1 cellular context compared by ENCODE assay signal in the genomic region with DNA sequence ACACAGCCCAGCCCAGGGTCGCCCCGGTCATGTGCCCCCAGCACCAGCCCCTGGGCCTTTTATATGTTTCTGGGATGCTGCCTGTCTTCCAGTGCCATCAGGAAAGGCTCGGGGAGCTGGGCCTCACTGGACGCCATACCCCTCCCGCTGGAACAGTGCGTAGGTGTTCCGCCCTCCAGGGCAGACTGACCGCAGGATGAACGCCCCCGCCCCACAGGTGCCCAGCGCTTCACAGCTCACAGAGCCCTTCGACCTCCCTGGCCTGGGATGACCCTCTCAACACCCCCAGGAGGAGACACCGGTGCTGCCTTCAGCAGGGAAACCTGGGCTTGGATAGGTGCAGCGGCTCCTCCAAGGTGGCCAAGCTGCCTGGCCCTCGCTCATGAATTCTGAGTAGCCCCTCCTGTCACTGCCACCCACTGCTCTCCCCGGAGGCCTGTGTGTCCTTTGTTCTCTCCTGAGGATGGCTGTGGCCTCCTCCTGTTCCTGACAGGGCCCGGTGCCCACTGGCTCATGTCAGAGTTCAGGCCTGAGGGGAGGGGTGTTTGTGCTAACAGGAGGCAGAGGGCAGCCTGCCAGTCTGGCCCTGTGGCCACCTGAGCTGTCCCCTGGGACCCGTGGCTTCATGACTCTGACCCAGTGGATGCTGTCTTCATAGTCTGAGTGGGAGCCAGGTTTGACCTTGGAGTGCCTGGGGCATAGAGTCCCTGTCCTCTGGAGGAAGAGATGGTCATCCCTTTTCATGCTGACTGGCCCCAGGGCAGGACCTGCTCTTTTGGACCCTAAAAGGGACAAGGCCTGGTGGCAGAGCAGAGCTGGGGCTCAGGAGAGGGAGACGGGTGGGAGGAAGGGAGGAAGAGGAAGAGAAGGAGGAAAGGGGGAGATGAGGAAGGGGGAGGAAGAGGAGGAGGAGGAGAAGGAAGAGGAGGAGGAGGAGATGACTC.
A peak's percentile ranks its signal among the peaks of the same experiment; 100 is the strongest.
TF ChIP-seq lines count a peak whose summit lies in the region.

No MANE protein-coding gene starts in this region.

TF ChIP-seq in HepG2, 621 proteins besides CTCF, POLR2A, EP300 and RAD21 (continued from another document):
- TF ChIP-seq ZNF772 (CRISPR knock-in tag; IDR thresholded peaks at IDR 0.05): 0 out of 2 replicates have a peak, but pooled peaks have one; percentile 23
- TF ChIP-seq, protein P1, sequence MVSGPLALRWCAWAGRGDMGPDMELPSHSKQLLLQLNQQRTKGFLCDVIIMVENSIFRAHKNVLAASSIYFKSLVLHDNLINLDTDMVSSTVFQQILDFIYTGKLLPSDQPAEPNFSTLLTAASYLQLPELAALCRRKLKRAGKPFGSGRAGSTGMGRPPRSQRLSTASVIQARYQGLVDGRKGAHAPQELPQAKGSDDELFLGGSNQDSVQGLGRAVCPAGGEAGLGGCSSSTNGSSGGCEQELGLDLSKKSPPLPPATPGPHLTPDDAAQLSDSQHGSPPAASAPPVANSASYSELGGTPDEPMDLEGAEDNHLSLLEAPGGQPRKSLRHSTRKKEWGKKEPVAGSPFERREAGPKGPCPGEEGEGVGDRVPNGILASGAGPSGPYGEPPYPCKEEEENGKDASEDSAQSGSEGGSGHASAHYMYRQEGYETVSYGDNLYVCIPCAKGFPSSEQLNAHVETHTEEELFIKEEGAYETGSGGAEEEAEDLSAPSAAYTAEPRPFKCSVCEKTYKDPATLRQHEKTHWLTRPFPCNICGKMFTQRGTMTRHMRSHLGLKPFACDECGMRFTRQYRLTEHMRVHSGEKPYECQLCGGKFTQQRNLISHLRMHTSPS (CRISPR knock-in tag; IDR thresholded peaks at IDR 0.05; ENCODE audit: low read depth): peak; percentile 71
- TF ChIP-seq, protein P2, sequence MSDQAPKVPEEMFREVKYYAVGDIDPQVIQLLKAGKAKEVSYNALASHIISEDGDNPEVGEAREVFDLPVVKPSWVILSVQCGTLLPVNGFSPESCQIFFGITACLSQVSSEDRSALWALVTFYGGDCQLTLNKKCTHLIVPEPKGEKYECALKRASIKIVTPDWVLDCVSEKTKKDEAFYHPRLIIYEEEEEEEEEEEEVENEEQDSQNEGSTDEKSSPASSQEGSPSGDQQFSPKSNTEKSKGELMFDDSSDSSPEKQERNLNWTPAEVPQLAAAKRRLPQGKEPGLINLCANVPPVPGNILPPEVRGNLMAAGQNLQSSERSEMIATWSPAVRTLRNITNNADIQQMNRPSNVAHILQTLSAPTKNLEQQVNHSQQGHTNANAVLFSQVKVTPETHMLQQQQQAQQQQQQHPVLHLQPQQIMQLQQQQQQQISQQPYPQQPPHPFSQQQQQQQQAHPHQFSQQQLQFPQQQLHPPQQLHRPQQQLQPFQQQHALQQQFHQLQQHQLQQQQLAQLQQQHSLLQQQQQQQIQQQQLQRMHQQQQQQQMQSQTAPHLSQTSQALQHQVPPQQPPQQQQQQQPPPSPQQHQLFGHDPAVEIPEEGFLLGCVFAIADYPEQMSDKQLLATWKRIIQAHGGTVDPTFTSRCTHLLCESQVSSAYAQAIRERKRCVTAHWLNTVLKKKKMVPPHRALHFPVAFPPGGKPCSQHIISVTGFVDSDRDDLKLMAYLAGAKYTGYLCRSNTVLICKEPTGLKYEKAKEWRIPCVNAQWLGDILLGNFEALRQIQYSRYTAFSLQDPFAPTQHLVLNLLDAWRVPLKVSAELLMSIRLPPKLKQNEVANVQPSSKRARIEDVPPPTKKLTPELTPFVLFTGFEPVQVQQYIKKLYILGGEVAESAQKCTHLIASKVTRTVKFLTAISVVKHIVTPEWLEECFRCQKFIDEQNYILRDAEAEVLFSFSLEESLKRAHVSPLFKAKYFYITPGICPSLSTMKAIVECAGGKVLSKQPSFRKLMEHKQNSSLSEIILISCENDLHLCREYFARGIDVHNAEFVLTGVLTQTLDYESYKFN (CRISPR knock-in tag; conservative IDR thresholded peaks at IDR 0.05): 0 out of 2 replicates have a peak, but pooled peaks have one; percentile 10
- TF ChIP-seq, protein P3, sequence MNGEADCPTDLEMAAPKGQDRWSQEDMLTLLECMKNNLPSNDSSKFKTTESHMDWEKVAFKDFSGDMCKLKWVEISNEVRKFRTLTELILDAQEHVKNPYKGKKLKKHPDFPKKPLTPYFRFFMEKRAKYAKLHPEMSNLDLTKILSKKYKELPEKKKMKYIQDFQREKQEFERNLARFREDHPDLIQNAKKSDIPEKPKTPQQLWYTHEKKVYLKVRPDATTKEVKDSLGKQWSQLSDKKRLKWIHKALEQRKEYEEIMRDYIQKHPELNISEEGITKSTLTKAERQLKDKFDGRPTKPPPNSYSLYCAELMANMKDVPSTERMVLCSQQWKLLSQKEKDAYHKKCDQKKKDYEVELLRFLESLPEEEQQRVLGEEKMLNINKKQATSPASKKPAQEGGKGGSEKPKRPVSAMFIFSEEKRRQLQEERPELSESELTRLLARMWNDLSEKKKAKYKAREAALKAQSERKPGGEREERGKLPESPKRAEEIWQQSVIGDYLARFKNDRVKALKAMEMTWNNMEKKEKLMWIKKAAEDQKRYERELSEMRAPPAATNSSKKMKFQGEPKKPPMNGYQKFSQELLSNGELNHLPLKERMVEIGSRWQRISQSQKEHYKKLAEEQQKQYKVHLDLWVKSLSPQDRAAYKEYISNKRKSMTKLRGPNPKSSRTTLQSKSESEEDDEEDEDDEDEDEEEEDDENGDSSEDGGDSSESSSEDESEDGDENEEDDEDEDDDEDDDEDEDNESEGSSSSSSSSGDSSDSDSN (CRISPR knock-in tag; IDR thresholded peaks at IDR 0.05): 0 out of 2 replicates have a peak, but pooled peaks have one; percentile 9
